In genomic region chr1:18937539-18937938, GRCh38 we compare ENCODE assay signal across 14 cellular contexts. TPM values are rescaled to one million over a fixed set of nuclear protein-coding genes. Genes with fewer than 3 reads are reported as not detected.
DNase-seq lines count a peak whose midpoint lies in the region; ATAC-seq and TF ChIP-seq lines count a peak whose summit lies in the region.
"Had no signal": no experiment of that assay in that cellular context is flagged by ENCODE, and none has a peak within 500 bp of the region (broad histone marks: within the 10 kb centered on the region; RNA-seq: fewer than 3 reads in every experiment).

No MANE protein-coding gene starts in this region.

- no peak overlapping the region for H3K18ac ChIP-seq in IMR-90 (ENCODE audit: low read depth, low read length)
- peak overlapping the region; percentile 56 for H3K18ac ChIP-seq in neuronal stem cell (ENCODE audit: low read length)

- no TSS peak for BruUV-seq in IMR-90 (replicated peaks; lab: Mats Ljungman, UMichigan)
- no TSS peak for BruUV-seq in PC-9 (replicated peaks; lab: Mats Ljungman, UMichigan)

- H3K4me3 ChIP-seq in IMR-90 (ENCODE audit: insufficient read depth, low read depth, low read length) (no peak overlapping the region), brain microvascular endothelial cell (ENCODE audit: low read depth, low read length) (no peak overlapping the region), neuronal stem cell (ENCODE audit: low read length in 2 of 2) (no peak overlapping the region), PC-9 (no peak overlapping the region)
- H3K4me3 ChIP-seq: BLaER1 treated with 17β-estradiol and CSF1 and Interleukin-3, amounts not matched to agents 10 nM and 100 nM; SJSA1 had no signal

- intact Hi-C loops in CD4-positive, alpha-beta T cell (cut with DNase I, micrococcal nuclease): no loop called here
- intact Hi-C loops in IMR-90 (cut with micrococcal nuclease): no loop called here
- intact Hi-C loops in PC-9 (cut with micrococcal nuclease; ENCODE audit: unreplicated experiment): no loop called here

- 0 out of 2 replicates have a peak, but pooled peaks cover 17% of the 10 kb centered on the region for H3K79me2 ChIP-seq in PC-9 (ENCODE audit: low read depth)

- H2BK5ac ChIP-seq in IMR-90 (ENCODE audit: low read depth, low read length, poor library complexity, severe bottlenecking): no peak overlapping the region
- H2BK5ac ChIP-seq in neuronal stem cell (ENCODE audit: low read length): no peak overlapping the region

- H3K36me3 Mint-ChIP-seq in CD4-positive, alpha-beta T cell (ENCODE audit: low read depth): peaks cover 2% of the 10 kb centered on the region

- no peak overlapping the region for H2AK9ac ChIP-seq in IMR-90 (replicated peaks; ENCODE audit: low read depth, low read length, poor library complexity)

- H3K27me3 Mint-ChIP-seq in CD4-positive, alpha-beta T cell: no peaks in the 10 kb centered on the region

- H3K4me2 ChIP-seq in IMR-90 (ENCODE audit: low read depth, low read length) (no peak overlapping the region), neuronal stem cell (ENCODE audit: insufficient read depth, low read length, poor library complexity, severe bottlenecking) (no peak overlapping the region), PC-9 (no peak overlapping the region)

- H3K23ac ChIP-seq in IMR-90 (ENCODE audit: low read depth, low read length): no peak overlapping the region
- H3K23ac ChIP-seq in neuronal stem cell (ENCODE audit: low read depth, low read length, poor library complexity): no peak overlapping the region

- ATAC-seq in CD4-positive, alpha-beta T cell (ENCODE audit: poor library complexity): no peak
- ATAC-seq in IMR-90 (ENCODE audit: low read depth): no peak

- H3K4ac ChIP-seq in IMR-90 (ENCODE audit: low read depth, low read length) (0 out of 2 replicates have a peak overlapping the region, but pooled peaks have one; percentile 20), neuronal stem cell (ENCODE audit: low read length) (no peak overlapping the region)

- H3K4me1 Mint-ChIP-seq in CD4-positive, alpha-beta T cell (ENCODE audit: low read depth): peaks cover 80% of the 10 kb centered on the region

- no peaks in the 10 kb centered on the region for H3K9me3 Mint-ChIP-seq in CD4-positive, alpha-beta T cell

- H3K36me3 ChIP-seq in IMR-90 (ENCODE audit: control insufficient read depth, insufficient read depth, low read length) (no peaks in the 10 kb centered on the region), brain microvascular endothelial cell (replicated peaks) (no peaks in the 10 kb centered on the region), neuronal stem cell (replicated peaks in 1 of 2; ENCODE audit: control insufficient read depth in 2 of 2, insufficient read depth in 2 of 2, low read length in 2 of 2) (no peaks in the 10 kb centered on the region), PC-9 (ENCODE audit: low read depth) (no peaks in the 10 kb centered on the region)
- H3K36me3 ChIP-seq: BLaER1 treated with 17β-estradiol and CSF1 and Interleukin-3, amounts not matched to agents 10 nM and 100 nM; SJSA1 had no signal

- H3K79me1 ChIP-seq in IMR-90 (ENCODE audit: low read depth in 1 of 2, low read length in 2 of 2): peaks cover 22 to 84% of the 10 kb centered on the region in 2 experiments
- H3K79me1 ChIP-seq in neuronal stem cell (ENCODE audit: low read depth, low read length): no peaks in the 10 kb centered on the region

- no peak overlapping the region for H3K27ac ChIP-seq in CD4-positive, alpha-beta T cell (ENCODE audit: low read depth, low read length)
- no peak overlapping the region for H3K27ac ChIP-seq in IMR-90 (ENCODE audit: insufficient read depth, low read length)
- H3K27ac ChIP-seq in brain microvascular endothelial cell: no peak overlapping the region
- no peak overlapping the region for H3K27ac ChIP-seq in neuronal stem cell (replicated peaks; ENCODE audit: low read length)
- H3K27ac ChIP-seq in PC-9: no peak overlapping the region
- H3K27ac ChIP-seq: SJSA1 had no signal

- peaks cover 50% of the 10 kb centered on the region for H3K9me1 ChIP-seq in IMR-90 (ENCODE audit: insufficient read depth, low read length)

- H2BK20ac ChIP-seq in IMR-90 (ENCODE audit: low read depth, low read length): 0 out of 2 replicates have a peak overlapping the region, but pooled peaks have one; percentile 7

- no peak overlapping the region for H2BK12ac ChIP-seq in neuronal stem cell (ENCODE audit: low read length)

- H4K91ac ChIP-seq in IMR-90 (ENCODE audit: insufficient read depth, low read depth, low read length) (no peak overlapping the region), neuronal stem cell (ENCODE audit: low read depth, low read length, poor library complexity) (no peak overlapping the region)

- H3K9me2 ChIP-seq in PC-9 (ENCODE audit: insufficient read depth): no peaks in the 10 kb centered on the region

- dilution Hi-C loops in IMR-90 (cut with HindIII; ENCODE audit: low sequenced_read_pairs, unreplicated experiment): no loop called here

- DNase-seq in CD4-positive, alpha-beta T cell: no peak
- DNase-seq in IMR-90 (no peak), brain microvascular endothelial cell (no peak), neuronal stem cell (ENCODE audit: low spot score) (no peak), NCI-H510A treated with DMSO at 0.1 percent for 48 hours (lab: John Stamatoyannopoulos, UW) (no peak), PC-9 (no peak)
- no peak for DNase-seq in activated CD4-positive, alpha-beta T cell treated with anti-CD3 and anti-CD28 coated beads for 1 hour
- DNase-seq: COR-L47, Karpas-422, NCI-H187 treated with DMSO at 0.1 percent for 48 hours, NCI-H446, NCI-H748 treated with DMSO at 0.1 percent for 48 hours had no signal

- no peak overlapping the region for H3K9ac ChIP-seq in IMR-90 (ENCODE audit: low read depth, low read length)
- no peak overlapping the region for H3K9ac ChIP-seq in neuronal stem cell (ENCODE audit: low read depth, low read length, poor library complexity)

- H3K4me1 ChIP-seq in IMR-90 (ENCODE audit: control insufficient read depth, insufficient read depth, low read length) (peaks cover 50% of the 10 kb centered on the region), neuronal stem cell (ENCODE audit: control insufficient read depth in 2 of 2, insufficient read depth in 1 of 2, low read depth in 1 of 2, low read length in 2 of 2) (peaks cover 19 to 28% of the 10 kb centered on the region in 2 donors), PC-9 (replicated peaks; ENCODE audit: insufficient read depth) (peaks cover 10% of the 10 kb centered on the region)

- H2BK120ac ChIP-seq in IMR-90 (ENCODE audit: low read depth, low read length) (no peak overlapping the region), neuronal stem cell (ENCODE audit: low read depth, low read length) (no peak overlapping the region)

- CTCF ChIA-PET in CD4-positive, alpha-beta T cell (lab: Charles Lee): interaction anchor here (0.6 kb wide), 1 partner anchor 302 kb away, joined by 3 read pairs; no protein-coding TSS in a partner anchor
- CTCF ChIA-PET in IMR-90 (lab: Yijun Ruan, JAX) (no interaction called here), PC-9 (lab: Charles Lee) (interaction anchor here (1.4 kb wide), 1 partner anchor 25 kb away, joined by 3 read pairs; no protein-coding TSS in a partner anchor)

- no peak overlapping the region for H3K14ac ChIP-seq in IMR-90 (replicated peaks; ENCODE audit: low read depth, low read length)
- no peak overlapping the region for H3K14ac ChIP-seq in neuronal stem cell (ENCODE audit: low read length)

- H3K9me3 ChIP-seq in CD4-positive, alpha-beta T cell (ENCODE audit: control insufficient read depth, low read length): no peaks in the 10 kb centered on the region
- no peaks in the 10 kb centered on the region for H3K9me3 ChIP-seq in IMR-90 (ENCODE audit: control insufficient read depth, insufficient read depth, low read length)
- no peaks in the 10 kb centered on the region for H3K9me3 ChIP-seq in neuronal stem cell (replicated peaks in 1 of 2; ENCODE audit: control insufficient read depth in 2 of 2, insufficient read depth in 1 of 2, low read depth in 1 of 2, low read length in 2 of 2)
- H3K9me3 ChIP-seq in PC-9 (ENCODE audit: insufficient read depth, low read depth): no peaks in the 10 kb centered on the region
- H3K9me3 ChIP-seq: BLaER1 treated with 17β-estradiol and CSF1 and Interleukin-3, amounts not matched to agents 10 nM and 100 nM; SJSA1 had no signal

- peak overlapping the region; percentile 42 for H3K27ac Mint-ChIP-seq in CD4-positive, alpha-beta T cell

- H3K4me3 Mint-ChIP-seq in CD4-positive, alpha-beta T cell: no peak overlapping the region

- H2AFZ ChIP-seq in IMR-90 (replicated peaks; ENCODE audit: low read length, poor library complexity) (no peak overlapping the region), neuronal stem cell (ENCODE audit: low read length) (no peak overlapping the region), PC-9 (no peak overlapping the region)

- 0 out of 2 replicates have a peak, but pooled peaks cover 5% of the 10 kb centered on the region for H3F3A ChIP-seq in PC-9 (ENCODE audit: insufficient read depth, low read depth)

- no peaks in the 10 kb centered on the region for H3K27me3 ChIP-seq in CD4-positive, alpha-beta T cell (ENCODE audit: control insufficient read depth, insufficient read depth, low read length)
- H3K27me3 ChIP-seq in IMR-90 (ENCODE audit: control insufficient read depth, insufficient read depth, low read length) (no peaks in the 10 kb centered on the region), brain microvascular endothelial cell (replicated peaks) (no peaks in the 10 kb centered on the region), neuronal stem cell (ENCODE audit: control insufficient read depth in 3 of 3, insufficient read depth in 3 of 3, low read depth in 1 of 3, low read length in 3 of 3) (peaks cover 0 to 1% (median 0%) of the 10 kb centered on the region in 3 experiments), PC-9 (ENCODE audit: insufficient read depth, low read depth) (no peaks in the 10 kb centered on the region)
- H3K27me3 ChIP-seq: BLaER1 treated with 17β-estradiol and CSF1 and Interleukin-3, amounts not matched to agents 10 nM and 100 nM; SJSA1 had no signal

- H2AK5ac ChIP-seq in IMR-90 (ENCODE audit: low read depth, low read length) (no peak overlapping the region), neuronal stem cell (ENCODE audit: low read depth, low read length) (peak overlapping the region; percentile 94)

- TF ChIP-seq POLR2A in IMR-90 (IDR thresholded peaks at IDR 0.05; ENCODE audit: low read depth, low read length): no peak

- H3K56ac ChIP-seq in IMR-90 (ENCODE audit: extremely low read depth, insufficient read depth, low read length): no peak overlapping the region

- no peak for TF ChIP-seq RAD21 in IMR-90 (IDR thresholded peaks at IDR 0.05; ENCODE audit: low read length)

- H4K5ac ChIP-seq in IMR-90 (ENCODE audit: low read depth, low read length): no peak overlapping the region

- H2BK15ac ChIP-seq in IMR-90 (ENCODE audit: low read depth, low read length) (no peak overlapping the region), neuronal stem cell (ENCODE audit: low read length) (no peak overlapping the region)

- POLR2A ChIA-PET in CD4-positive, alpha-beta T cell (lab: Charles Lee): interaction anchor here (2.8 kb wide), 2 partner anchors 10 to 13 kb away, joined by 7 to 10 read pairs; no protein-coding TSS in a partner anchor
- POLR2A ChIA-PET in IMR-90 (lab: Charles Lee; ENCODE audit: unreplicated experiment) (no interaction called here), PC-9 (lab: Charles Lee; ENCODE audit: unreplicated experiment) (no interaction called here)

- in situ Hi-C loops in IMR-90 (cut with MboI; ENCODE audit: low sequenced_read_pairs) (no loop called here), brain microvascular endothelial cell (cut with HindIII; ENCODE audit: low pct_ligation_motif_present, low sequenced_read_pairs) (no loop called here)

- no peak for TF ChIP-seq CTCF in CD4-positive, alpha-beta T cell (IDR thresholded peaks at IDR 0.05)
- TF ChIP-seq CTCF in IMR-90 (conservative IDR thresholded peaks at IDR 0.05; ENCODE audit: low read depth, low read length): no peak
- peak; percentile 30 for TF ChIP-seq CTCF in brain microvascular endothelial cell (IDR thresholded peaks at IDR 0.05; ENCODE audit: low read depth, low read length, missing control alignments)
- TF ChIP-seq CTCF in PC-9 (conservative IDR thresholded peaks at IDR 0.05): no peak

- no peak overlapping the region for H4K8ac ChIP-seq in IMR-90 (ENCODE audit: low read depth in 2 of 2, low read length in 2 of 2)
- no peak overlapping the region for H4K8ac ChIP-seq in neuronal stem cell (ENCODE audit: low read depth, low read length)

- 100% methylated on average over 1 of the region's 8 CpGs; no CpG with 5 or more reads in 1 of the 2 experiments for WGBS in IMR-90 (ENCODE audit: extremely low coverage in 2 of 2, insufficient read length in 1 of 2), 2 experiments
- WGBS in neuronal stem cell (ENCODE audit: extremely low coverage in 2 of 2, insufficient read length in 2 of 2, insufficient replicate concordance in 1 of 2), 2 donors: no CpG with 5 or more reads among the region's 8 CpGs

- H4K20me1 ChIP-seq in IMR-90 (ENCODE audit: insufficient read depth, low read length) (peaks cover 24% of the 10 kb centered on the region), PC-9 (ENCODE audit: insufficient read depth) (no peaks in the 10 kb centered on the region)

RNA-seq across cellular contexts. Expression of gene IFFO2, which starts 18.9 kb away (rescaled TPM):
- 100 to 1,000 TPM; 106 to 112 TPM for total RNA-seq in CD4-positive, alpha-beta T cell
- 13.6 and 14.5 TPM in 2 replicates for total RNA-seq in IMR-90 (2012; rRNA removed)
- polyA plus RNA-seq in IMR-90 (2012; rRNA removed): 18.1 and 18.2 TPM in 2 replicates
- polyA plus RNA-seq in IMR-90 (2012; cell fraction: cytosol; rRNA removed): 14.9 and 25.2 TPM in 2 replicates
- 20.2 and 32.8 TPM in 2 replicates for polyA plus RNA-seq in IMR-90 (2012; cell fraction: nucleus; rRNA removed; ENCODE audit: low replicate concordance)
- 3.4 TPM for polyA plus RNA-seq in neuronal stem cell (2013, experiment 1 of 2)
- 3.3 TPM for polyA plus RNA-seq in neuronal stem cell (2013, experiment 2 of 2)
- 11.7 and 16.5 TPM in 2 replicates for total RNA-seq in PC-9 (2021)

RNA-seq across cellular contexts. Expression of gene ALDH4A1, which starts 35.2 kb away (rescaled TPM):
- total RNA-seq in CD4-positive, alpha-beta T cell: under 1 TPM; 0.61 to 0.71 TPM
- total RNA-seq in IMR-90 (2012; rRNA removed) (8.6 TPM in 2 replicates), PC-9 (2021) (15.0 and 19.4 TPM in 2 replicates)
- polyA plus RNA-seq in IMR-90 (2012; rRNA removed): 21.1 and 23.0 TPM in 2 replicates
- polyA plus RNA-seq in IMR-90 (2012; cell fraction: cytosol; rRNA removed): 12.1 and 21.4 TPM in 2 replicates
- 16.8 and 36.6 TPM in 2 replicates for polyA plus RNA-seq in IMR-90 (2012; cell fraction: nucleus; rRNA removed; ENCODE audit: low replicate concordance)
- 11.9 TPM for polyA plus RNA-seq in neuronal stem cell (2013, experiment 1 of 2)
- 11.5 TPM for polyA plus RNA-seq in neuronal stem cell (2013, experiment 2 of 2)
